ENCODE assay signal across 8 cellular contexts in the genomic region with DNA sequence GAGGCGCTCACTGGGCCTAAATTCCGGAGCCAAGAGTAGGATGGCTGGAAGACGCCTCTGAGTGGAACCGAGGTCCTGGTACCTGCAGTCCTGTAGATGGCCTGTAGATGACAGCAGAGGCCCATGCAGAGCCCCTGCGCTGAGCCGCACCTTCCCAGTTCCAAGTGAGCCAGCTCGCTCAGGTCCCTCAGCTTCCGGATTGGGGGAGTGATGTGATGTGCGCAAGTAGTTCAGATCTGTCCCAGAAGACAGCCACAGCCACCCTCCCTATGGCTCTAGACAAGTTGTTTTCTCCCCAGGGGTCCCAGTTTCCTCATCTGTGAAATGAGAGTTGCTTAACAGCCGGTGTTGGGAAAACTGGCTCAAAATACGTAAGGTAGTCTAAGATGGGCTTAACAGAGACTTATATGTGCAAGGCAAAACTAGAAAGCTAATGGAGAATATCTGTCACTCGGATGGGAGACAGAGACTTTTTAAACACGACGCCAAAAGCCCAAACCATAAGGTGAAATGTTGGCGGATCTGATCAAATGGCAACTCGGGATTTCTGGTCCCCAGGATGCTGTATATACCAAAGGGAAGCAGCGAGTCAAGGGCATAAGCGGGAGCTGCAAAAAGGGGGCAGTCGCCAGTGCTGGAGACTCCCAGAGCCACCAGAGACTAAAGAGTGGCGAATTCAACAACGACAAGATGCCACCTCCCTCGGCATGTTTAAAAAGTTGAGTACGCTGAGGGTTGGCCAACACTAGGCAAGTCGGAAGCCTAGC. TPM values are rescaled to one million over a fixed set of nuclear protein-coding genes. Genes with fewer than 3 reads are reported as not detected.
DNase-seq lines count a peak whose midpoint lies in the region; ATAC-seq and TF ChIP-seq lines count a peak whose summit lies in the region.

No MANE protein-coding gene starts in this region.

- no peaks in the 10 kb centered on the region for H3K9me3 ChIP-seq in CD8-positive, alpha-beta memory T cell (ENCODE audit: low read length)
- no peaks in the 10 kb centered on the region for H3K9me3 ChIP-seq in Karpas-422 (ENCODE audit: low read length)
- H3K9me3 ChIP-seq in fibroblast of lung (ENCODE audit: control insufficient read depth, insufficient read depth, low read depth, low read length), result no peaks in the 10 kb centered on the region

- peak overlapping the region; percentile 78 to 98 (median 94) for H3K27ac Mint-ChIP-seq in CD8-positive, alpha-beta memory T cell
- H3K27ac Mint-ChIP-seq in naive B cell, result peak overlapping the region; percentile 84 to 98 (median 94)

- no peaks in the 10 kb centered on the region for H3K27me3 Mint-ChIP-seq in CD8-positive, alpha-beta memory T cell
- no peaks in the 10 kb centered on the region for H3K27me3 Mint-ChIP-seq in naive B cell

- H3K4me2 ChIP-seq in Karpas-422 (ENCODE audit: low read depth, low read length, poor library complexity, severe bottlenecking) (peak overlapping the region; percentile 87), fibroblast of lung (ENCODE audit: extremely low read depth, insufficient read depth, low read length) (peak overlapping the region; percentile 88)

- H4K20me1 ChIP-seq in Karpas-422 (ENCODE audit: insufficient read depth, low read depth, low read length) (peaks cover 12% of the 10 kb centered on the region; the same call in 1 of the 2 replicates), fibroblast of lung (ENCODE audit: control insufficient read depth, extremely low read depth, insufficient read depth, low read length) (no peaks in the 10 kb centered on the region)

- H3K4me3 Mint-ChIP-seq in CD8-positive, alpha-beta memory T cell, result peak overlapping the region; percentile 83 to 98 (median 92)
- peak overlapping the region; percentile 90 to 98 (median 95) for H3K4me3 Mint-ChIP-seq in naive B cell

- H3K9me3 Mint-ChIP-seq in CD8-positive, alpha-beta memory T cell, result no peaks in the 10 kb centered on the region
- no peaks in the 10 kb centered on the region for H3K9me3 Mint-ChIP-seq in naive B cell

- peak overlapping the region; percentile 53 for H3K27ac ChIP-seq in CD8-positive, alpha-beta memory T cell (ENCODE audit: low read depth, low read length)
- H3K27ac ChIP-seq in Karpas-422 (ENCODE audit: low read length), result 0 out of 2 replicates have a peak overlapping the region, but pooled peaks have one; percentile 7
- no peak overlapping the region for H3K27ac ChIP-seq in fibroblast of lung (ENCODE audit: insufficient read depth, low read length)

- no peaks in the 10 kb centered on the region for H3K27me3 ChIP-seq in CD8-positive, alpha-beta memory T cell (ENCODE audit: insufficient read depth, low read length, poor library complexity, severe bottlenecking)
- H3K27me3 ChIP-seq in Karpas-422 (ENCODE audit: low read length) (no peaks in the 10 kb centered on the region; the same call in 1 of the 2 replicates), fibroblast of lung (ENCODE audit: control insufficient read depth, insufficient read depth, low read length) (no peaks in the 10 kb centered on the region)

- no peaks in the 10 kb centered on the region for H3K36me3 ChIP-seq in CD8-positive, alpha-beta memory T cell (ENCODE audit: insufficient read depth, low read length)
- no peaks in the 10 kb centered on the region for H3K36me3 ChIP-seq in Karpas-422 (ENCODE audit: insufficient read depth, low read length)
- no peaks in the 10 kb centered on the region for H3K36me3 ChIP-seq in fibroblast of lung (ENCODE audit: control insufficient read depth, insufficient read depth, low read length)

- H2AFZ ChIP-seq in Karpas-422 (ENCODE audit: low read length) (peak overlapping the region; percentile 58), fibroblast of lung (ENCODE audit: low read length) (peak overlapping the region; percentile 87)

- H3K79me2 ChIP-seq in Karpas-422 (ENCODE audit: low read length) (no peaks in the 10 kb centered on the region), fibroblast of lung (ENCODE audit: control insufficient read depth, insufficient read depth, low read length) (peaks cover 5% of the 10 kb centered on the region)

- H3K4me1 Mint-ChIP-seq in CD8-positive, alpha-beta memory T cell, result peaks cover 66 to 72% (median 69%) of the 10 kb centered on the region in 3 donors
- H3K4me1 Mint-ChIP-seq in naive B cell, result peaks cover 44 to 72% (median 64%) of the 10 kb centered on the region in 3 donors

- no peaks in the 10 kb centered on the region for H3K9me2 ChIP-seq in Karpas-422 (replicated peaks; ENCODE audit: insufficient read depth, low read length)

- ATAC-seq in GM21381 (IDR thresholded peaks at IDR 0.05; ENCODE audit: unreplicated experiment) (peak; percentile 37), naive B cell (ENCODE audit: low read depth in 2 of 2) (peak; percentile 62 to 64)

- peak overlapping the region; percentile 81 for H3K4me3 ChIP-seq in CD8-positive, alpha-beta memory T cell (ENCODE audit: low read length)
- H3K4me3 ChIP-seq in Karpas-422 (ENCODE audit: low read length) (peak overlapping the region; percentile 64), fibroblast of lung (replicated peaks in 1 of 4; ENCODE audit: control extremely low read depth in 1 of 4, insufficient read depth in 1 of 4, low read depth in 3 of 4, low read length in 4 of 4) (peak overlapping the region; percentile 47 to 89 (median 65))

- CTCF ChIA-PET in CD8-positive, alpha-beta memory T cell (lab: Charles Lee), result interaction anchor here (0.6 to 21.6 kb wide), 41 partner anchors 8 to 1070 kb away, joined by 3 to 724 read pairs (median 6); a partner anchor contains a TSS

- POLR2A ChIA-PET in CD8-positive, alpha-beta memory T cell (lab: Charles Lee), result interaction anchor here (0.6 to 3.8 kb wide), 8 partner anchors 15 to 883 kb away, joined by 3 to 57 read pairs (median 4); a partner anchor contains a TSS

- peaks cover 68% of the 10 kb centered on the region for H3K4me1 ChIP-seq in CD8-positive, alpha-beta memory T cell (ENCODE audit: insufficient read depth, low read length)
- H3K4me1 ChIP-seq in Karpas-422 (ENCODE audit: low read length) (peaks cover 30% of the 10 kb centered on the region), fibroblast of lung (ENCODE audit: control insufficient read depth, extremely low read depth, insufficient read depth, low read length) (peaks cover 9% of the 10 kb centered on the region)

- H3K36me3 Mint-ChIP-seq in CD8-positive, alpha-beta memory T cell, result peaks cover 0 to 15% (median 1%) of the 10 kb centered on the region in 3 donors
- H3K36me3 Mint-ChIP-seq in naive B cell, result no peaks in the 10 kb centered on the region

- peak; percentile 76 to 86 (median 79) for DNase-seq in CD8-positive, alpha-beta memory T cell
- peak; percentile 94 for DNase-seq in Karpas-422
- DNase-seq in RPMI7951 (ENCODE audit: low read depth), result peak; percentile 78
- DNase-seq in activated T-helper 1 cell treated with anti-CD3 and anti-CD28 coated beads, Interleukin-2, amount 50 U/mL, for 16 hours (ENCODE audit: low read depth in 1 of 2, low spot score in 1 of 2), result peak; percentile 63 to 75
- DNase-seq in fibroblast of lung (ENCODE audit: low read depth in 2 of 2), result peak; percentile 70 to 82
- DNase-seq in naive B cell, result peak; percentile 74
- DNase-seq in stimulated activated naive CD4-positive, alpha-beta T cell (lab: John Stamatoyannopoulos, UW), result peak; percentile 63 to 81 (median 76)

- H3K9ac ChIP-seq in Karpas-422 (ENCODE audit: low read length) (peak overlapping the region; percentile 60), fibroblast of lung (ENCODE audit: insufficient read depth, low read length) (no peak overlapping the region)

- peak; percentile 99 to 100 for TF ChIP-seq CTCF in fibroblast of lung (conservative IDR thresholded peaks at IDR 0.05 in 1 of 2, IDR thresholded peaks at IDR 0.05 in 1 of 2; ENCODE audit: low read depth in 1 of 2, low read length in 2 of 2)

RNA-seq across cellular contexts. Expression of a gene that starts 0.8 kb away (rescaled TPM):
- 100 to 1,000 TPM; 153 to 156 TPM for total RNA-seq in CD8-positive, alpha-beta memory T cell
- 57.0 TPM for polyA plus RNA-seq in CD8-positive, alpha-beta memory T cell
- 20.8 and 21.7 TPM in 2 replicates for total RNA-seq in Karpas-422 (2014; rRNA removed; shearing (Covaris generic); ENCODE audit: low replicate concordance)
- total RNA-seq in RPMI7951 (2014; rRNA removed; shearing (Covaris generic)), result 65.7 and 75.5 TPM in 2 replicates
- 25.4 and 34.3 TPM in 2 replicates for total RNA-seq in fibroblast of lung
- polyA plus RNA-seq in fibroblast of lung (38.4 and 44.6 TPM in 2 replicates), naive B cell (ENCODE audit: low read depth in 6 of 6) (10 to 100 TPM; 14.6 to 26.8 (median 19.3) TPM)
- 34.2 and 38.7 TPM in 2 replicates for polyA plus RNA-seq in fibroblast of lung (2012)
- 56.9 and 60.2 TPM in 2 replicates for polyA minus RNA-seq in fibroblast of lung (ENCODE audit: low replicate concordance)

RNA-seq across cellular contexts. Expression of a gene that starts 4.6 kb away (rescaled TPM):
- total RNA-seq in CD8-positive, alpha-beta memory T cell, result 100 to 1,000 TPM; 216 to 222 TPM
- 92.8 TPM for polyA plus RNA-seq in CD8-positive, alpha-beta memory T cell
- not detected in 2 replicates for total RNA-seq in Karpas-422 (2014; rRNA removed; shearing (Covaris generic); ENCODE audit: low replicate concordance)
- total RNA-seq in RPMI7951 (2014; rRNA removed; shearing (Covaris generic)), result 1.1 and 1.8 TPM in 2 replicates
- total RNA-seq in fibroblast of lung, result 0.99 and 1.0 TPM in 2 replicates
- polyA plus RNA-seq in fibroblast of lung (1.6 and 1.9 TPM in 2 replicates), naive B cell (ENCODE audit: low read depth in 6 of 6) (1 to 10 TPM in 1 of 6 donors, under 1 TPM in 3, not detected in 2; 0.34 to 1.3 (median 0.76) TPM)
- polyA plus RNA-seq in fibroblast of lung (2012), result 2.4 and 2.7 TPM in 2 replicates
- polyA minus RNA-seq in fibroblast of lung (ENCODE audit: low replicate concordance), result 7.9 and 10.8 TPM in 2 replicates

RNA-seq across cellular contexts. Expression of a gene that starts 46.9 kb away (rescaled TPM):
- total RNA-seq in CD8-positive, alpha-beta memory T cell, result 10 to 100 TPM; 51.8 to 55.0 TPM
- 27.4 TPM for polyA plus RNA-seq in CD8-positive, alpha-beta memory T cell
- 10.9 and 17.0 TPM in 2 replicates for total RNA-seq in Karpas-422 (2014; rRNA removed; shearing (Covaris generic); ENCODE audit: low replicate concordance)
- total RNA-seq in RPMI7951 (2014; rRNA removed; shearing (Covaris generic)), result 8.8 and 12.8 TPM in 2 replicates
- total RNA-seq in fibroblast of lung, result 8.2 and 12.7 TPM in 2 replicates
- polyA plus RNA-seq in fibroblast of lung (6.1 and 8.4 TPM in 2 replicates), naive B cell (ENCODE audit: low read depth in 6 of 6) (10 to 100 TPM; 18.2 to 44.6 (median 32.8) TPM)
- 11.9 and 14.5 TPM in 2 replicates for polyA plus RNA-seq in fibroblast of lung (2012)
- polyA minus RNA-seq in fibroblast of lung (ENCODE audit: low replicate concordance), result 14.7 and 18.1 TPM in 2 replicates

RNA-seq across cellular contexts. Expression of a gene that starts 48.6 kb away (rescaled TPM):
- 10 to 100 TPM; 11.5 to 13.0 TPM for total RNA-seq in CD8-positive, alpha-beta memory T cell
- 15.8 TPM for polyA plus RNA-seq in CD8-positive, alpha-beta memory T cell
- total RNA-seq in Karpas-422 (2014; rRNA removed; shearing (Covaris generic); ENCODE audit: low replicate concordance), result 0.15 and 3.3 TPM in 2 replicates
- total RNA-seq in RPMI7951 (2014; rRNA removed; shearing (Covaris generic)), result 15.5 and 16.0 TPM in 2 replicates
- total RNA-seq in fibroblast of lung, result 14.1 and 25.8 TPM in 2 replicates
- polyA plus RNA-seq in fibroblast of lung, result 8.7 and 9.4 TPM in 2 replicates
- polyA plus RNA-seq in fibroblast of lung (2012), result 8.9 and 10.1 TPM in 2 replicates
- 13.2 and 18.4 TPM in 2 replicates for polyA minus RNA-seq in fibroblast of lung (ENCODE audit: low replicate concordance)
- polyA plus RNA-seq in naive B cell (ENCODE audit: low read depth in 6 of 6), result 10 to 100 TPM in 2 of 6 donors, 1 to 10 TPM in 4; 3.6 to 11.3 (median 6.4) TPM

RNA-seq across cellular contexts. Expression of a gene that starts 58.5 kb away (rescaled TPM):
- total RNA-seq in CD8-positive, alpha-beta memory T cell, result 1 to 10 TPM; 2.0 to 2.1 TPM
- 0.16 TPM for polyA plus RNA-seq in CD8-positive, alpha-beta memory T cell
- 0.04 TPM in 2 replicates for total RNA-seq in Karpas-422 (2014; rRNA removed; shearing (Covaris generic); ENCODE audit: low replicate concordance)
- 0.10 and 0.12 TPM in 2 replicates for total RNA-seq in RPMI7951 (2014; rRNA removed; shearing (Covaris generic))
- total RNA-seq in fibroblast of lung, result 0.17 and 0.26 TPM in 2 replicates
- 0.07 TPM in 2 replicates for polyA plus RNA-seq in fibroblast of lung
- polyA plus RNA-seq in fibroblast of lung (2012), result 0.13 and 0.21 TPM in 2 replicates
- polyA minus RNA-seq in fibroblast of lung (ENCODE audit: low replicate concordance), result 0.07 and 0.31 TPM in 2 replicates
- under 1 TPM in 3 of 6 donors, not detected in 3; 0.03 to 0.04 (median 0.04) TPM for polyA plus RNA-seq in naive B cell (ENCODE audit: low read depth in 6 of 6)

Comparison
In these comparisons a context has a peak if more than half of its experiments do, and no peak if none do; other contexts are left out.
1. RNA of a gene that starts 4.6 kb away (total RNA-seq): 216 to 222 TPM in CD8-positive, alpha-beta memory T cell; 1.1 to 1.8 TPM in RPMI7951, 0.99 to 1.0 TPM in fibroblast of lung and not detected in Karpas-422; every median in the first group is over 10 times any median in the second.
2. Peak in every context shown above with its lines, with median percentiles within 50 percentile points of each other: DNase-seq and H3K4me3 ChIP-seq.